In the genomic region with DNA sequence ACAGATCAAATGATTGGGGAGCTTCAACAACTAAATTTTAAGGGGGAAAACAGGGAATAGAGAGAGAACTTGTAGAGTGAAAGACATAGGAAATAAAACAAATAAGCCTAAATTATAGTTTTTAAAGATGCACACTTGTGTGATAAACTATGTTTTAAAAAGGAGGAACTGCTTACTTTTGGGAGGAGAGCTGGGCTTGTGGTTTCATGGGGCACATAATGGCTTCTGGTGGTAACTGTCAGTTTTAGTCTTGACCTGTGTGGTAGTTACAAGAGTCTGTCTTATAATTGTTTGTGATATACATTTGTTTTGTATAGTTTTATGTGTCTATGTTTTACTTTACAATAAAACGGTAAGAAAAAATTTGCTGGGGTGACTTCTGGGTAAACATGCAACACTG, we compare ENCODE assay signal across 16 cellular contexts.
A peak's percentile ranks its signal among the peaks of the same experiment; 100 is the strongest.
DNase-seq lines count a peak whose midpoint lies in the region; ATAC-seq and TF ChIP-seq lines count a peak whose summit lies in the region.
"Had no signal": no experiment of that assay in that cellular context is flagged by ENCODE, and none has a peak within 500 bp of the region (broad histone marks: within the 10 kb centered on the region; RNA-seq: fewer than 3 reads in every experiment).

No MANE protein-coding gene starts in this region.

- no peak overlapping the region for H3K18ac ChIP-seq in H9 (ENCODE audit: insufficient read length, low read depth, low read length)

- H4K91ac ChIP-seq in H9 (ENCODE audit: insufficient read length, low read depth, low read length): no peak overlapping the region

- H2AFZ ChIP-seq in H9 (ENCODE audit: low read length): no peak overlapping the region

- H3K4me1 ChIP-seq in H9 (ENCODE audit: insufficient read depth, low read length): no peaks in the 10 kb centered on the region
- H3K4me1 ChIP-seq: esophagus squamous epithelium, testis had no signal

- no peaks in the 10 kb centered on the region for H3K79me1 ChIP-seq in H9 (ENCODE audit: insufficient read depth, low read depth, low read length, poor library complexity, severe bottlenecking)

- no peaks in the 10 kb centered on the region for H3K36me3 Mint-ChIP-seq in H9 (ENCODE audit: insufficient read depth in 1 of 3, low read depth in 3 of 3)

- H3K9ac ChIP-seq in H9 (ENCODE audit: extremely low read depth, insufficient read length, low read length): no peak overlapping the region

- H3K23ac ChIP-seq in H9 (ENCODE audit: insufficient read length, low read depth, low read length): no peak overlapping the region

- no peaks in the 10 kb centered on the region for H3K23me2 ChIP-seq in H9 (ENCODE audit: insufficient read length, low read depth, low read length, poor library complexity, severe bottlenecking)

- H3K27ac ChIP-seq in H9 (ENCODE audit: insufficient read length, low read depth, low read length): no peak overlapping the region
- H3K27ac ChIP-seq: esophagus squamous epithelium, testis had no signal

- H3K9me3 ChIP-seq in H9 (ENCODE audit: control insufficient read depth, low read depth, low read length): no peaks in the 10 kb centered on the region
- H3K9me3 ChIP-seq: esophagus squamous epithelium, testis had no signal

- H3K27ac Mint-ChIP-seq in H9: no peak overlapping the region
- H3K27ac Mint-ChIP-seq: activated CD4-positive, alpha-beta T cell treated with anti-CD3 and anti-CD28 coated beads, Interleukin-2, amount 10 ng/mL, durations not matched to agents 24 days and 14 days; activated T-cell treated with anti-CD3 and anti-CD28 coated beads, Interleukin-2, amount 50 U/mL, for 72 hours; T-helper 17 cell had no signal

- no peak overlapping the region for H3K4me2 ChIP-seq in H9 (ENCODE audit: insufficient read depth, insufficient read length, low read length)
- H3K4me2 ChIP-seq: smooth muscle cell had no signal

- no peak overlapping the region for H2BK20ac ChIP-seq in H9 (ENCODE audit: low read depth, low read length, poor library complexity, severe bottlenecking)

- ATAC-seq in GM19452 (IDR thresholded peaks at IDR 0.05; ENCODE audit: unreplicated experiment) (peak; percentile 44), HG03064 (IDR thresholded peaks at IDR 0.05; ENCODE audit: low read depth, unreplicated experiment) (peak; percentile 47), GM21390 (IDR thresholded peaks at IDR 0.05; ENCODE audit: unreplicated experiment) (no peak)
- ATAC-seq: activated T-cell treated with anti-CD3 and anti-CD28 coated beads, Interleukin-2, amount 50 U/mL, for 72 hours; T-helper 17 cell had no signal

- no peaks in the 10 kb centered on the region for H3K27me3 ChIP-seq in H9 (ENCODE audit: insufficient read depth, low read length)
- H3K27me3 ChIP-seq: esophagus squamous epithelium, testis had no signal

- no peak overlapping the region for H3K4me3 Mint-ChIP-seq in H9
- H3K4me3 Mint-ChIP-seq: activated CD4-positive, alpha-beta T cell treated with anti-CD3 and anti-CD28 coated beads, Interleukin-2, amount 10 ng/mL, durations not matched to agents 24 days and 14 days; activated T-cell treated with anti-CD3 and anti-CD28 coated beads, Interleukin-2, amount 50 U/mL, for 72 hours; T-helper 17 cell had no signal

- H2BK5ac ChIP-seq in H9 (ENCODE audit: insufficient read length, low read length): no peak overlapping the region

- no peaks in the 10 kb centered on the region for H3K79me2 ChIP-seq in H9 (ENCODE audit: insufficient read depth, low read length)

- H2BK120ac ChIP-seq in H9 (ENCODE audit: low read depth, low read length, poor library complexity, severe bottlenecking): no peak overlapping the region

- no peak overlapping the region for H3K56ac ChIP-seq in H9 (ENCODE audit: insufficient read length, low read depth, low read length)

- DNase-seq in MV-4-11 (lab: John Stamatoyannopoulos, UW) (peak; percentile 69), H9 (no peak), HuH-7 (ENCODE audit: low spot score) (no peak), LoVo (ENCODE audit: low spot score) (no peak)
- DNase-seq: activated CD4-positive, alpha-beta T cell treated with anti-CD3 and anti-CD28 coated beads, Interleukin-2, amount 10 ng/mL, durations not matched to agents 24 days and 14 days; activated T-cell treated with anti-CD3 and anti-CD28 coated beads, Interleukin-2, amount 50 U/mL, for 72 hours; amygdala; esophagus squamous epithelium; Karpas-422; mammary epithelial cell; T-helper 17 cell; testis had no signal

- H4K20me1 ChIP-seq in H9 (ENCODE audit: control insufficient read depth, insufficient read depth, insufficient read length): no peaks in the 10 kb centered on the region

- H2AK5ac ChIP-seq in H9 (ENCODE audit: insufficient read length, low read length): no peak overlapping the region

- H3K14ac ChIP-seq in H9 (ENCODE audit: insufficient read depth, low read length): no peak overlapping the region

- H2BK12ac ChIP-seq in H9 (ENCODE audit: insufficient read length, low read depth, low read length): no peak overlapping the region

- no peaks in the 10 kb centered on the region for H3K4me1 Mint-ChIP-seq in H9
- H3K4me1 Mint-ChIP-seq: activated CD4-positive, alpha-beta T cell treated with anti-CD3 and anti-CD28 coated beads, Interleukin-2, amount 10 ng/mL, durations not matched to agents 24 days and 14 days; T-helper 17 cell had no signal

- no peak overlapping the region for H3T11ph ChIP-seq in H9 (ENCODE audit: low read length)

- no peak for TF ChIP-seq CTCF in H9 (conservative IDR thresholded peaks at IDR 0.05)

- H3K9me3 Mint-ChIP-seq in H9: no peaks in the 10 kb centered on the region
- H3K9me3 Mint-ChIP-seq: activated CD4-positive, alpha-beta T cell treated with anti-CD3 and anti-CD28 coated beads, Interleukin-2, amount 10 ng/mL, durations not matched to agents 24 days and 14 days; activated T-cell treated with anti-CD3 and anti-CD28 coated beads, Interleukin-2, amount 50 U/mL, for 72 hours had no signal

- no peak overlapping the region for H2BK15ac ChIP-seq in H9 (ENCODE audit: low read depth, low read length)

- H4K5ac ChIP-seq in H9 (ENCODE audit: insufficient read length, low read depth, low read length): no peak overlapping the region

- H4K8ac ChIP-seq in H9 (replicated peaks; ENCODE audit: insufficient read length, low read depth, low read length): no peak overlapping the region

- no peak overlapping the region for H3K4ac ChIP-seq in H9 (ENCODE audit: low read depth, low read length)

- no CpG with 5 or more reads among the region's 1 CpG for WGBS in H9 (ENCODE audit: extremely low coverage, insufficient read length, low lambda C conversion rate)

- no peaks in the 10 kb centered on the region for H3K27me3 Mint-ChIP-seq in H9 (ENCODE audit: low read depth)
- H3K27me3 Mint-ChIP-seq: activated CD4-positive, alpha-beta T cell treated with anti-CD3 and anti-CD28 coated beads, Interleukin-2, amount 10 ng/mL, durations not matched to agents 24 days and 14 days; T-helper 17 cell had no signal
